In the genomic region with DNA sequence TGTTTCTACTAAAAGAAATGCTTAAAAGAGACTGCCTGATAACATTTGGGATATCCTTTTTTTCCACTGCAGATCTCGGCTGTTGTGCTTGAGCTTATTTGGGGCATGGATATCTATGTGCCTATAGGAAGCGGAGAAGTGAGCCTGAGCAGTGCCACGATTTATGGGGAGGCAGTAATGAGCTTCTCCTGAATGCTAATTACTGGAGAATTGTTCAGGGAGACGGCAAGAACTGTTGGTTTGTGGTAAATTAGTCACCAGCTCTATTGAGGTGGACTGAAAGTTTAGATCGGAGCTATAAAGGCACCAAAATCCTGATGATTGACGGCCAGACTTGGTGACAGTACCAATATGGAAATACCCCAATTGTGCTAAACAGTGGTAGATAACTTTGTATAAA, we compare ENCODE assay signal across 19 cellular contexts.
DNase-seq lines count a peak whose midpoint lies in the region; ATAC-seq and TF ChIP-seq lines count a peak whose summit lies in the region.
"Had no signal": no experiment of that assay in that cellular context is flagged by ENCODE, and none has a peak within 500 bp of the region (broad histone marks: within the 10 kb centered on the region; RNA-seq: fewer than 3 reads in every experiment).

No MANE protein-coding gene starts in this region.

- H3K36me3 Mint-ChIP-seq in type B pancreatic cell: peaks cover 6% of the 10 kb centered on the region
- H3K36me3 Mint-ChIP-seq: activated naive CD8-positive, alpha-beta T cell had no signal

- H3K4me2 ChIP-seq in trophoblast cell (ENCODE audit: low read length) (no peak overlapping the region), PC-3 (ENCODE audit: low read length) (no peak overlapping the region)

- no peak overlapping the region for H3K23ac ChIP-seq in trophoblast cell (ENCODE audit: low read length)

- no peak overlapping the region for H3K9ac ChIP-seq in trophoblast cell (ENCODE audit: low read length)
- H3K9ac ChIP-seq in PC-3 (ENCODE audit: low read length): no peak overlapping the region

- H3K79me1 ChIP-seq in trophoblast cell (ENCODE audit: low read length): no peaks in the 10 kb centered on the region

- no peaks in the 10 kb centered on the region for H3K9me3 ChIP-seq in breast epithelium
- no peaks in the 10 kb centered on the region for H3K9me3 ChIP-seq in trophoblast cell (ENCODE audit: insufficient read depth, low read depth, low read length)
- no peaks in the 10 kb centered on the region for H3K9me3 ChIP-seq in PC-3 (ENCODE audit: low read length)
- H3K9me3 ChIP-seq: lower lobe of right lung, upper lobe of right lung had no signal

- H3K4me1 ChIP-seq in breast epithelium: no peaks in the 10 kb centered on the region
- no peaks in the 10 kb centered on the region for H3K4me1 ChIP-seq in trophoblast cell (ENCODE audit: control insufficient read depth in 1 of 2, insufficient read depth in 2 of 2, low read length in 2 of 2)
- peaks cover 9% of the 10 kb centered on the region for H3K4me1 ChIP-seq in PC-3 (ENCODE audit: insufficient read depth, low read length)
- H3K4me1 ChIP-seq: lower lobe of right lung, upper lobe of right lung had no signal

- intact Hi-C loops in breast epithelium (cut with DNase I; ENCODE audit: low total_unique reads): no loop called here
- intact Hi-C loops in PC-3 (cut with micrococcal nuclease): no loop called here

- DNase-seq in LoVo (ENCODE audit: low spot score) (peak; percentile 8), breast epithelium (ENCODE audit: low spot score in 2 of 2) (no peak), kidney glomerular epithelial cell (lab: John Stamatoyannopoulos, UW) (peak; percentile 65), type B pancreatic cell (ENCODE audit: extremely low spot score, unreplicated experiment) (no peak), trophoblast cell (no peak), PC-3 (no peak), superior temporal gyrus (ENCODE audit: extremely low spot score) (no peak)
- DNase-seq: GDM1; H9; lower lobe of right lung; NCI-H1436 treated with DMSO at 0.1 percent for 48 hours; NCI-H2227 treated with DMSO at 0.1 percent for 48 hours; stimulated activated naive CD8-positive, alpha-beta T cell treated with anti-CD3 and anti-CD28 coated beads, Interleukin-15, Interleukin-2, amounts not matched to agents 100 U/mL and 50 U/mL, for 24 hours; upper lobe of right lung had no signal

- peaks cover 24% of the 10 kb centered on the region for H3K4me1 Mint-ChIP-seq in type B pancreatic cell (ENCODE audit: unreplicated experiment)
- H3K4me1 Mint-ChIP-seq: B cell had no signal

- H3K36me3 ChIP-seq in breast epithelium: no peaks in the 10 kb centered on the region
- H3K36me3 ChIP-seq in trophoblast cell (ENCODE audit: control insufficient read depth in 1 of 2, insufficient read depth in 2 of 2, low read length in 2 of 2): no peaks in the 10 kb centered on the region
- no peaks in the 10 kb centered on the region for H3K36me3 ChIP-seq in PC-3 (ENCODE audit: low read depth, low read length)
- H3K36me3 ChIP-seq: lower lobe of right lung, upper lobe of right lung had no signal

- no peak overlapping the region for H3K18ac ChIP-seq in trophoblast cell (ENCODE audit: low read length)

- H3K4me3 ChIP-seq in breast epithelium: peak overlapping the region in 2 of 3 donors; percentile 48 to 59
- H3K4me3 ChIP-seq in trophoblast cell (ENCODE audit: low read depth, low read length): no peak overlapping the region
- H3K4me3 ChIP-seq in PC-3 (ENCODE audit: low read length): no peak overlapping the region

- no peak overlapping the region for H2BK12ac ChIP-seq in trophoblast cell (ENCODE audit: low read length)

- TF ChIP-seq POLR2A in breast epithelium (IDR thresholded peaks at IDR 0.05): no peak

- H3K4me3 Mint-ChIP-seq in type B pancreatic cell: peak overlapping the region; percentile 60
- H3K4me3 Mint-ChIP-seq: activated naive CD8-positive, alpha-beta T cell; B cell; H9 had no signal

- BruUV-seq in PC-3 (replicated peaks; lab: Mats Ljungman, UMichigan): no TSS peak

- H3F3A ChIP-seq in PC-3 (ENCODE audit: low read length, unreplicated experiment): no peaks in the 10 kb centered on the region

- no peaks in the 10 kb centered on the region for H3K9me2 ChIP-seq in PC-3 (replicated peaks; ENCODE audit: low read length)

- H3K27ac Mint-ChIP-seq in type B pancreatic cell: peak overlapping the region; percentile 13
- H3K27ac Mint-ChIP-seq: activated naive CD8-positive, alpha-beta T cell; B cell had no signal

- peak overlapping the region; percentile 82 to 85 for H3K27ac ChIP-seq in breast epithelium
- no peak overlapping the region for H3K27ac ChIP-seq in trophoblast cell (ENCODE audit: low read depth, low read length)
- H3K27ac ChIP-seq in PC-3 (ENCODE audit: low read length): no peak overlapping the region

- TF ChIP-seq CTCF in breast epithelium (IDR thresholded peaks at IDR 0.05) (no peak), type B pancreatic cell (conservative IDR thresholded peaks at IDR 0.05) (no peak), PC-3 (conservative IDR thresholded peaks at IDR 0.05; ENCODE audit: low read depth, low read length) (no peak)

- no CpG with 5 or more reads among the region's 6 CpGs for WGBS in trophoblast cell (ENCODE audit: extremely low coverage, insufficient coverage, insufficient read length)

- no peak overlapping the region for H2AFZ ChIP-seq in trophoblast cell (ENCODE audit: insufficient read depth, low read length, poor library complexity)
- H2AFZ ChIP-seq in PC-3 (ENCODE audit: low read length): no peak overlapping the region

- H3K27me3 Mint-ChIP-seq in type B pancreatic cell: no peaks in the 10 kb centered on the region

- H3K27me3 ChIP-seq in breast epithelium: no peaks in the 10 kb centered on the region
- no peaks in the 10 kb centered on the region for H3K27me3 ChIP-seq in trophoblast cell (ENCODE audit: insufficient read depth, low read length)
- no peaks in the 10 kb centered on the region for H3K27me3 ChIP-seq in PC-3 (ENCODE audit: low read length)
- H3K27me3 ChIP-seq: upper lobe of right lung had no signal

- H2BK120ac ChIP-seq in trophoblast cell (ENCODE audit: insufficient read depth, low read length, poor library complexity): no peak overlapping the region

- H3K4ac ChIP-seq in trophoblast cell (ENCODE audit: low read depth, low read length): no peak overlapping the region

- no peak overlapping the region for H3K14ac ChIP-seq in trophoblast cell (ENCODE audit: low read length)

- H3K9me3 Mint-ChIP-seq in type B pancreatic cell: no peaks in the 10 kb centered on the region
- H3K9me3 Mint-ChIP-seq: H9 had no signal

- ATAC-seq in PC-3: no peak
- ATAC-seq in GM21526 (IDR thresholded peaks at IDR 0.05; ENCODE audit: low FRiP score, unreplicated experiment): no peak
- ATAC-seq: activated CD4-positive, CD25-positive, alpha-beta regulatory T cell treated with anti-CD3 and anti-CD28 coated beads, Interleukin-2, amount 50 U/mL, for 24 hours; Panc1; stimulated activated naive CD8-positive, alpha-beta T cell treated with anti-CD3 and anti-CD28 coated beads, Interleukin-15, Interleukin-2, amounts not matched to agents 100 U/mL and 50 U/mL, for 24 hours had no signal

- CTCF ChIA-PET in PC-3 (lab: Charles Lee): no interaction called here

- no peaks in the 10 kb centered on the region for H4K20me1 ChIP-seq in PC-3 (ENCODE audit: low read length)

- no peak overlapping the region for H2BK5ac ChIP-seq in trophoblast cell (ENCODE audit: low read depth, low read length, poor library complexity)

- no peak overlapping the region for H4K8ac ChIP-seq in trophoblast cell (ENCODE audit: low read depth, low read length)

- POLR2A ChIA-PET in PC-3 (lab: Charles Lee; ENCODE audit: unreplicated experiment): no interaction called here

- no peak overlapping the region for H4K12ac ChIP-seq in trophoblast cell (ENCODE audit: low read depth, low read length)

- no peak overlapping the region for H4K91ac ChIP-seq in trophoblast cell (ENCODE audit: low read depth, low read length)

- H2AK5ac ChIP-seq in trophoblast cell (ENCODE audit: low read length): no peak overlapping the region

- H3K79me2 ChIP-seq in trophoblast cell (ENCODE audit: control insufficient read depth, insufficient read depth, low read length, poor library complexity) (no peaks in the 10 kb centered on the region), PC-3 (ENCODE audit: low read length) (no peaks in the 10 kb centered on the region)

Comparison
In these comparisons a context has a peak if more than half of its experiments do, and no peak if none do; other contexts are left out.
1. DNase-seq: peak in LoVo (single experiment) and kidney glomerular epithelial cell (single experiment); none in breast epithelium (0 of 2), type B pancreatic cell (single experiment), trophoblast cell (0 of 2), PC-3 (single experiment) and superior temporal gyrus (single experiment).
2. H3K27ac ChIP-seq: peak in breast epithelium (2 of 2); none in trophoblast cell (single experiment) and PC-3 (single experiment).
3. H3K4me3 ChIP-seq: peak in breast epithelium (2 of 3); none in trophoblast cell (single experiment) and PC-3 (single experiment).